Comparison of ENCODE assay signal across 7 cellular contexts in genomic region chr16:75591931-75592330, GRCh38. TPM values are rescaled to one million over a fixed set of nuclear protein-coding genes. Genes with fewer than 3 reads are reported as not detected.
DNase-seq lines count a peak whose midpoint lies in the region; ATAC-seq and TF ChIP-seq lines count a peak whose summit lies in the region.
"Not testable (repeated sequence)": the region's sequence is repeated elsewhere in the genome, so short reads cannot be mapped to it uniquely, and the experiment has no call there.

No MANE protein-coding gene starts in this region.

- not testable (repeated sequence) for H3K4me3 Mint-ChIP-seq in nephron

- not testable (repeated sequence) for H3K36me3 ChIP-seq in IMR-90 (ENCODE audit: control insufficient read depth, insufficient read depth, low read length); right atrium auricular region; smooth muscle cell (ENCODE audit: low read depth)

- H2BK20ac ChIP-seq in IMR-90 (ENCODE audit: low read depth, low read length), result not testable (repeated sequence)

- not testable (repeated sequence) for H2BK15ac ChIP-seq in IMR-90 (ENCODE audit: low read depth, low read length)

- not testable (repeated sequence) for H2BK120ac ChIP-seq in IMR-90 (ENCODE audit: low read depth, low read length)

- in situ Hi-C loops in IMR-90 (cut with MboI; ENCODE audit: low sequenced_read_pairs), result loop anchor here (25.0 kb wide), 1 partner anchor 380 kb away; the partner anchor contains the start of genes CTRB1 and CTRB2

- H4K8ac ChIP-seq in IMR-90 (ENCODE audit: low read depth in 2 of 2, low read length in 2 of 2), result not testable (repeated sequence)

- not testable (repeated sequence) for H3K9me3 Mint-ChIP-seq in nephron

- H3K9ac ChIP-seq in IMR-90 (ENCODE audit: low read depth, low read length); smooth muscle cell (ENCODE audit: low read depth): not testable (repeated sequence)

- H3K27ac Mint-ChIP-seq in nephron, result peak overlapping the region in 2 of 3 experiments; percentile 33 to 55

- peaks cover 22% of the 10 kb centered on the region for H3F3A ChIP-seq in smooth muscle cell (ENCODE audit: low read depth)

- not testable (repeated sequence) for TF ChIP-seq CTCF in IMR-90 (conservative IDR thresholded peaks at IDR 0.05; ENCODE audit: low read depth, low read length); choroid plexus epithelial cell (conservative IDR thresholded peaks at IDR 0.05; ENCODE audit: low read depth, low read length); fibroblast of pulmonary artery (IDR thresholded peaks at IDR 0.05; ENCODE audit: low read length, missing control alignments); right atrium auricular region (IDR thresholded peaks at IDR 0.05); nephron (IDR thresholded peaks at IDR 0.05; ENCODE audit: unreplicated experiment in 3 of 3); smooth muscle cell (IDR thresholded peaks at IDR 0.05; ENCODE audit: borderline replicate concordance, insufficient read depth, poor library complexity, severe bottlenecking)

- H2AK9ac ChIP-seq in IMR-90 (replicated peaks; ENCODE audit: low read depth, low read length, poor library complexity), result not testable (repeated sequence)

- H4K5ac ChIP-seq in IMR-90 (ENCODE audit: low read depth, low read length), result not testable (repeated sequence)

- H3K4me2 ChIP-seq in IMR-90 (ENCODE audit: low read depth, low read length), result not testable (repeated sequence)
- peak overlapping the region; percentile 65 for H3K4me2 ChIP-seq in smooth muscle cell

- not testable (repeated sequence) for H2BK5ac ChIP-seq in IMR-90 (ENCODE audit: low read depth, low read length, poor library complexity, severe bottlenecking)

- H2AFZ ChIP-seq in IMR-90 (replicated peaks; ENCODE audit: low read length, poor library complexity); smooth muscle cell (ENCODE audit: low read depth): not testable (repeated sequence)

- not testable (repeated sequence) for H4K20me1 ChIP-seq in IMR-90 (ENCODE audit: insufficient read depth, low read length); smooth muscle cell (ENCODE audit: low read depth)

- H3K23ac ChIP-seq in IMR-90 (ENCODE audit: low read depth, low read length), result not testable (repeated sequence)

- not testable (repeated sequence) for H3K27me3 ChIP-seq in IMR-90 (ENCODE audit: control insufficient read depth, insufficient read depth, low read length); right atrium auricular region; smooth muscle cell (ENCODE audit: low read depth)

- H3K4me1 Mint-ChIP-seq in nephron, result peaks cover 37% of the 10 kb centered on the region

- not testable (repeated sequence) for H3K14ac ChIP-seq in IMR-90 (replicated peaks; ENCODE audit: low read depth, low read length)

- peak; percentile 16; the same call in 1 of the 2 replicates for ATAC-seq in IMR-90 (ENCODE audit: low read depth)

- DNase-seq in IMR-90 (peak; percentile 61), astrocyte of the hippocampus (ENCODE audit: low read depth, low spot score) (peak; percentile 20), choroid plexus epithelial cell (ENCODE audit: low read depth) (peak; percentile 35), fibroblast of pulmonary artery (ENCODE audit: low read depth) (peak; percentile 50)
- not testable (repeated sequence) for DNase-seq in right atrium auricular region (ENCODE audit: low spot score); smooth muscle cell (lab: John Stamatoyannopoulos, UW; ENCODE audit: unreplicated experiment)

- H3K9me3 ChIP-seq in IMR-90 (ENCODE audit: control insufficient read depth, insufficient read depth, low read length); right atrium auricular region; smooth muscle cell (replicated peaks; ENCODE audit: low read depth): not testable (repeated sequence)

- TF ChIP-seq POLR2A in IMR-90 (IDR thresholded peaks at IDR 0.05; ENCODE audit: low read depth, low read length), result not testable (repeated sequence)

- peaks cover 29% of the 10 kb centered on the region for H3K36me3 Mint-ChIP-seq in nephron (ENCODE audit: low read depth)

- not testable (repeated sequence) for H3K4ac ChIP-seq in IMR-90 (ENCODE audit: low read depth, low read length)

- H3K79me1 ChIP-seq in IMR-90 (ENCODE audit: low read depth in 1 of 2, low read length in 2 of 2), result not testable (repeated sequence)

- not testable (repeated sequence) for H2AK5ac ChIP-seq in IMR-90 (ENCODE audit: low read depth, low read length)

- not testable (repeated sequence) for H3K79me2 ChIP-seq in smooth muscle cell (ENCODE audit: low read depth)

- CTCF ChIA-PET in IMR-90 (lab: Yijun Ruan, JAX), result interaction anchor here (0.6 to 1.3 kb wide), 5 partner anchors 38 to 1094 kb away, joined by 3 to 6 read pairs (median 3); no protein-coding TSS in a partner anchor

- dilution Hi-C loops in IMR-90 (cut with HindIII; ENCODE audit: low sequenced_read_pairs, unreplicated experiment), result not testable (repeated sequence)

- not testable (repeated sequence) for H3K27ac ChIP-seq in IMR-90 (ENCODE audit: insufficient read depth, low read length)
- peak overlapping the region; percentile 81 to 83 for H3K27ac ChIP-seq in right atrium auricular region
- H3K27ac ChIP-seq in smooth muscle cell (ENCODE audit: low read depth), result peak overlapping the region; percentile 95

- TF ChIP-seq RAD21 in IMR-90 (IDR thresholded peaks at IDR 0.05; ENCODE audit: low read length), result not testable (repeated sequence)

- not testable (repeated sequence) for H3K4me1 ChIP-seq in IMR-90 (ENCODE audit: control insufficient read depth, insufficient read depth, low read length)
- H3K4me1 ChIP-seq in right atrium auricular region, result peaks cover 3 to 41% of the 10 kb centered on the region in 2 donors
- H3K4me1 ChIP-seq in smooth muscle cell (ENCODE audit: low read depth), result peaks cover 15% of the 10 kb centered on the region

- POLR2A ChIA-PET in IMR-90 (lab: Charles Lee; ENCODE audit: unreplicated experiment), result interaction anchor here (0.7 kb wide), 1 partner anchor 12 kb away, joined by 3 read pairs; no protein-coding TSS in a partner anchor

- not testable (repeated sequence) for H3K18ac ChIP-seq in IMR-90 (ENCODE audit: low read depth, low read length)

- not testable (repeated sequence) for H3K4me3 ChIP-seq in IMR-90 (ENCODE audit: insufficient read depth, low read depth, low read length); choroid plexus epithelial cell (ENCODE audit: low read depth, low read length); fibroblast of pulmonary artery (replicated peaks; ENCODE audit: low read depth, low read length); right atrium auricular region; smooth muscle cell

- not testable (repeated sequence) for H4K91ac ChIP-seq in IMR-90 (ENCODE audit: insufficient read depth, low read depth, low read length)

- H3K27me3 Mint-ChIP-seq in nephron (ENCODE audit: low read depth), result not testable (repeated sequence)

- not testable (repeated sequence) for BruUV-seq in IMR-90 (replicated peaks; lab: Mats Ljungman, UMichigan)

- H3K56ac ChIP-seq in IMR-90 (ENCODE audit: extremely low read depth, insufficient read depth, low read length), result not testable (repeated sequence)

- H3K9me1 ChIP-seq in IMR-90 (ENCODE audit: insufficient read depth, low read length), result not testable (repeated sequence)

- intact Hi-C loops in IMR-90 (cut with micrococcal nuclease), result loop anchor here (1.0 kb wide), 2 partner anchors 121 to 393 kb away; no protein-coding TSS in a partner anchor

- WGBS in IMR-90 (ENCODE audit: extremely low coverage in 2 of 2, insufficient read length in 1 of 2), 2 experiments, result 16% methylated on average over 5 of the region's 9 CpGs; no CpG with 5 or more reads in 1 of the 2 experiments
- 46% methylated on average over 7 of the region's 9 CpGs for WGBS in smooth muscle cell (ENCODE audit: low lambda C conversion rate)

RNA-seq across cellular contexts. Expression of gene GABARAPL2, which starts 25.8 kb away (rescaled TPM):
- total RNA-seq in IMR-90 (2012; rRNA removed) (33.3 and 55.8 TPM in 2 replicates), right atrium auricular region (100 to 1,000 TPM; 167 to 177 TPM), smooth muscle cell (89.9 and 90.6 TPM in 2 replicates)
- polyA plus RNA-seq in IMR-90 (2012; rRNA removed) (64.5 and 65.9 TPM in 2 replicates), smooth muscle cell (172 and 189 TPM in 2 replicates)
- polyA plus RNA-seq in IMR-90 (2012; cell fraction: cytosol; rRNA removed), result 61.3 and 85.2 TPM in 2 replicates
- 24.9 and 50.1 TPM in 2 replicates for polyA plus RNA-seq in IMR-90 (2012; cell fraction: nucleus; rRNA removed; ENCODE audit: low replicate concordance)

RNA-seq across cellular contexts. Expression of gene ADAT1, which starts 31.1 kb away (rescaled TPM):
- total RNA-seq in IMR-90 (2012; rRNA removed) (36.7 and 52.9 TPM in 2 replicates), right atrium auricular region (10 to 100 TPM; 20.4 to 23.7 TPM), smooth muscle cell (27.8 and 35.9 TPM in 2 replicates)
- polyA plus RNA-seq in IMR-90 (2012; rRNA removed) (22.7 and 23.4 TPM in 2 replicates), smooth muscle cell (13.4 and 19.5 TPM in 2 replicates)
- polyA plus RNA-seq in IMR-90 (2012; cell fraction: cytosol; rRNA removed), result 8.5 and 15.4 TPM in 2 replicates
- polyA plus RNA-seq in IMR-90 (2012; cell fraction: nucleus; rRNA removed; ENCODE audit: low replicate concordance), result 10.6 and 36.6 TPM in 2 replicates

RNA-seq across cellular contexts. Expression of gene TMEM231, which starts 35.9 kb away (rescaled TPM):
- 7.5 and 10.6 TPM in 2 replicates for total RNA-seq in IMR-90 (2012; rRNA removed)
- 15.4 and 15.5 TPM in 2 replicates for polyA plus RNA-seq in IMR-90 (2012; rRNA removed)
- 11.4 and 15.4 TPM in 2 replicates for polyA plus RNA-seq in IMR-90 (2012; cell fraction: cytosol; rRNA removed)
- polyA plus RNA-seq in IMR-90 (2012; cell fraction: nucleus; rRNA removed; ENCODE audit: low replicate concordance), result 7.2 and 8.4 TPM in 2 replicates
- total RNA-seq in right atrium auricular region, result 1 to 10 TPM; 4.7 to 5.9 TPM
- 11.8 and 20.9 TPM in 2 replicates for total RNA-seq in smooth muscle cell
- polyA plus RNA-seq in smooth muscle cell, result 13.4 and 17.0 TPM in 2 replicates

RNA-seq across cellular contexts. Expression of gene KARS1, which starts 55.5 kb away (rescaled TPM):
- total RNA-seq in IMR-90 (2012; rRNA removed), result 228 and 229 TPM in 2 replicates
- 111 and 122 TPM in 2 replicates for polyA plus RNA-seq in IMR-90 (2012; rRNA removed)
- 35.8 and 53.7 TPM in 2 replicates for polyA plus RNA-seq in IMR-90 (2012; cell fraction: cytosol; rRNA removed)
- 16.1 and 76.9 TPM in 2 replicates for polyA plus RNA-seq in IMR-90 (2012; cell fraction: nucleus; rRNA removed; ENCODE audit: low replicate concordance)
- 100 to 1,000 TPM in 1 of 2 donors, 10 to 100 TPM in 1; 88.9 to 100 TPM for total RNA-seq in right atrium auricular region
- 98.8 and 108 TPM in 2 replicates for total RNA-seq in smooth muscle cell
- polyA plus RNA-seq in smooth muscle cell, result 101 and 109 TPM in 2 replicates

RNA-seq across cellular contexts. Expression of gene TERF2IP, which starts 55.6 kb away (rescaled TPM):
- total RNA-seq in IMR-90 (2012; rRNA removed) (15.4 and 25.6 TPM in 2 replicates), right atrium auricular region (10 to 100 TPM; 77.8 to 81.8 TPM), smooth muscle cell (51.0 and 56.6 TPM in 2 replicates)
- polyA plus RNA-seq in IMR-90 (2012; rRNA removed) (32.5 and 35.2 TPM in 2 replicates), smooth muscle cell (83.0 and 86.6 TPM in 2 replicates)
- polyA plus RNA-seq in IMR-90 (2012; cell fraction: cytosol; rRNA removed), result 24.6 and 30.8 TPM in 2 replicates
- polyA plus RNA-seq in IMR-90 (2012; cell fraction: nucleus; rRNA removed; ENCODE audit: low replicate concordance), result 19.4 and 22.6 TPM in 2 replicates
